In genomic region chr3:185498503-185499396, GRCh38 we compare ENCODE assay signal across 1 cellular context.
TF ChIP-seq lines count a peak whose summit lies in the region.

TSS of gene TMEM41A (minus strand) at chr3:185499035. CDS start at chr3:185498961, 74 bp downstream.

TF ChIP-seq in HCT116, 20 proteins besides CTCF, POLR2A, EP300 and RAD21 (continued from another document):
- TF ChIP-seq ZBTB33 (IDR thresholded peaks at IDR 0.05; ENCODE audit: extremely low read depth, insufficient replicate concordance, low read length), result peak; percentile 21
- TF ChIP-seq ELF1 (IDR thresholded peaks at IDR 0.05; ENCODE audit: borderline replicate concordance, low read depth), result no peak
- TF ChIP-seq ZNF274 (IDR thresholded peaks at IDR 0.05; ENCODE audit: low read depth, low read length), result no peak
- TF ChIP-seq YY1 (IDR thresholded peaks at IDR 0.05; ENCODE audit: extremely low read depth, insufficient replicate concordance, low read depth, low read length), result peak; percentile 87
- no peak for TF ChIP-seq EZH2 (IDR thresholded peaks at IDR 0.05)
- TF ChIP-seq MAX (IDR thresholded peaks at IDR 0.05), result peak; percentile 87
- TF ChIP-seq CEBPB (IDR thresholded peaks at IDR 0.05; ENCODE audit: low read depth), result no peak
- peak; percentile 89 for TF ChIP-seq SIN3A (IDR thresholded peaks at IDR 0.05; ENCODE audit: low read depth)
- TF ChIP-seq EGR1 (IDR thresholded peaks at IDR 0.05; ENCODE audit: low read depth), result peak; percentile 40; the same call in 1 of the 2 replicates
- TF ChIP-seq ZFX (IDR thresholded peaks at IDR 0.05), result peak; percentile 81
- TF ChIP-seq ATF3 (IDR thresholded peaks at IDR 0.05), result no peak
- no peak for TF ChIP-seq FOSL1 (IDR thresholded peaks at IDR 0.05; ENCODE audit: low read depth)
- no peak for TF ChIP-seq EZH2phosphoT487 (IDR thresholded peaks at IDR 0.05; ENCODE audit: borderline replicate concordance)
- TF ChIP-seq CBX3 (IDR thresholded peaks at IDR 0.05; ENCODE audit: low read depth), result peak; percentile 100
